In genomic region chr21:31198575-31198974, GRCh38 we compare ENCODE assay signal across 8 cellular contexts.
DNase-seq lines count a peak whose midpoint lies in the region; ATAC-seq, FAIRE-seq and TF ChIP-seq lines count a peak whose summit lies in the region.

No MANE protein-coding gene starts in this region.

- H3K27ac Mint-ChIP-seq in naive thymus-derived CD4-positive, alpha-beta T cell = no peak overlapping the region

- no peak overlapping the region for H2AK5ac ChIP-seq in H1 (ENCODE audit: low read depth, low read length)

- H3K4me3 Mint-ChIP-seq in naive thymus-derived CD4-positive, alpha-beta T cell = peak overlapping the region in 3 of 10 donors; percentile 11 to 40 (median 13)

- no peak overlapping the region for H3K27ac ChIP-seq in Panc1 (ENCODE audit: low read length)
- no peak overlapping the region for H3K27ac ChIP-seq in H1 (ENCODE audit: low read depth, low read length)
- no peak overlapping the region for H3K27ac ChIP-seq in naive thymus-derived CD4-positive, alpha-beta T cell (ENCODE audit: low read depth, low read length)

- no peak overlapping the region for H4K8ac ChIP-seq in H1 (ENCODE audit: extremely low read depth, insufficient read depth, low read length)

- no peak overlapping the region for H3K4ac ChIP-seq in H1 (replicated peaks; ENCODE audit: insufficient read length, low read depth, low read length)

- H3K27me3 Mint-ChIP-seq in naive thymus-derived CD4-positive, alpha-beta T cell = no peaks in the 10 kb centered on the region

- no peak for TF ChIP-seq POLR2A in H1 (IDR thresholded peaks at IDR 0.05; ENCODE audit: control extremely low read depth in 1 of 2, low read depth in 2 of 2, low read length in 2 of 2)

- no peak; the same call in 1 of the 2 replicates for ATAC-seq in Panc1
- peak; percentile 74 for ATAC-seq in naive thymus-derived CD4-positive, alpha-beta T cell
- ATAC-seq in HG03571 (IDR thresholded peaks at IDR 0.05; ENCODE audit: unreplicated experiment) = no peak
- ATAC-seq in HG03378 (IDR thresholded peaks at IDR 0.05; ENCODE audit: unreplicated experiment) = no peak

- POLR2A ChIA-PET in Panc1 (lab: Charles Lee) (no interaction called here), H1 (lab: Charles Lee; ENCODE audit: partially characterized antibody) (interaction anchor here (0.6 kb wide), 1 partner anchor 400 kb away, joined by 3 read pairs; no protein-coding TSS in a partner anchor)
- POLR2A ChIA-PET in naive thymus-derived CD4-positive, alpha-beta T cell (lab: Charles Lee) = interaction anchor here (0.7 to 3.2 kb wide), 5 partner anchors 11 to 66 kb away, joined by 3 to 14 read pairs (median 3); no protein-coding TSS in a partner anchor

- CTCF ChIA-PET in Panc1 (lab: Charles Lee) = interaction anchor here (1.3 kb wide), 1 partner anchor 382 kb away, joined by 7 read pairs; no protein-coding TSS in a partner anchor
- CTCF ChIA-PET in H1 (lab: Charles Lee; ENCODE audit: partially characterized antibody) = interaction anchor here (0.7 to 3.2 kb wide), 26 partner anchors 10 to 425 kb away, joined by 3 to 21 read pairs (median 4); no protein-coding TSS in a partner anchor
- CTCF ChIA-PET in naive thymus-derived CD4-positive, alpha-beta T cell (lab: Charles Lee) = interaction anchor here (0.6 to 2.8 kb wide), 16 partner anchors 9 to 455 kb away, joined by 3 to 32 read pairs (median 4); no protein-coding TSS in a partner anchor

- no peaks in the 10 kb centered on the region for H3K27me3 ChIP-seq in Panc1 (ENCODE audit: control insufficient read depth, insufficient read depth, low read length)
- no peaks in the 10 kb centered on the region for H3K27me3 ChIP-seq in H1 (replicated peaks in 1 of 4; ENCODE audit: control insufficient read depth in 3 of 4, extremely low read depth in 1 of 4, insufficient read depth in 3 of 4, low read length in 3 of 4)
- no peaks in the 10 kb centered on the region for H3K27me3 ChIP-seq in naive thymus-derived CD4-positive, alpha-beta T cell (ENCODE audit: control insufficient read depth in 2 of 2, insufficient read depth in 2 of 2, low read length in 2 of 2)

- BruUV-seq in Panc1 (replicated peaks; lab: Mats Ljungman, UMichigan) = no TSS peak

- H3K4me1 Mint-ChIP-seq in naive thymus-derived CD4-positive, alpha-beta T cell = peaks cover 14 to 42% (median 36%) of the 10 kb centered on the region in 7 donors

- H3K9me3 Mint-ChIP-seq in naive thymus-derived CD4-positive, alpha-beta T cell = no peaks in the 10 kb centered on the region

- no peaks in the 10 kb centered on the region for H3K23me2 ChIP-seq in H1 (ENCODE audit: low read depth, low read length)

- in situ Hi-C loops in Panc1 (cut with HindIII; ENCODE audit: low pct_unique_long_range_greater_than_20kb, low sequenced_read_pairs) = no loop called here

- no peak overlapping the region for H3K4me2 ChIP-seq in H1 (ENCODE audit: insufficient read depth in 1 of 2, low read depth in 2 of 2, low read length in 2 of 2)

- TF ChIP-seq CTCF in Panc1 (IDR thresholded peaks at IDR 0.05) (peak; percentile 51; the same call in 1 of the 2 replicates), H1 (IDR thresholded peaks at IDR 0.05; ENCODE audit: control extremely low read depth in 1 of 3, insufficient read depth in 1 of 3, low read depth in 1 of 3, low read length in 3 of 3) (peak in 2 of 3 experiments; percentile 27 to 47; a peak in 2 of 4 replicates)

- TF ChIP-seq EP300 in H1 (IDR thresholded peaks at IDR 0.05; ENCODE audit: borderline replicate concordance in 1 of 2, low read depth in 2 of 2, low read length in 2 of 2) = no peak

- H3K4me1 ChIP-seq in Panc1 (ENCODE audit: control insufficient read depth, insufficient read depth, low read length) (no peaks in the 10 kb centered on the region), H1 (replicated peaks in 1 of 4; ENCODE audit: control insufficient read depth in 3 of 4, insufficient read depth in 4 of 4, low read length in 3 of 4) (peaks cover 0 to 6% (median 0%) of the 10 kb centered on the region in 4 experiments; a peak in 1 of 7 replicates)
- no peaks in the 10 kb centered on the region for H3K4me1 ChIP-seq in naive thymus-derived CD4-positive, alpha-beta T cell (ENCODE audit: control insufficient read depth in 2 of 2, insufficient read depth in 2 of 2, low read length in 2 of 2)

- H3K4me3 ChIP-seq in Panc1 (ENCODE audit: low read depth in 2 of 2, low read length in 2 of 2) (no peak overlapping the region), H1 (ENCODE audit: extremely low read depth in 1 of 4, insufficient read depth in 2 of 4, low read depth in 3 of 4, low read length in 4 of 4) (no peak overlapping the region)
- H3K4me3 ChIP-seq in naive thymus-derived CD4-positive, alpha-beta T cell (ENCODE audit: low read length) = no peak overlapping the region

- H2BK20ac ChIP-seq in H1 (ENCODE audit: low read length) = no peak overlapping the region

- DNase-seq in DMS79 treated with DMSO at 0.1 percent for 48 hours (lab: John Stamatoyannopoulos, UW) (peak; percentile 52), LHCN-M2 (ENCODE audit: low read depth) (peak; percentile 61), Panc1 (ENCODE audit: low read depth, low spot score) (peak; percentile 33), H1 (ENCODE audit: low read depth in 1 of 2, low spot score in 2 of 2) (no peak)
- peak in 5 of 9 donors; percentile 51 to 63 (median 58) for DNase-seq in naive thymus-derived CD4-positive, alpha-beta T cell
- no peak for DNase-seq in activated CD4-positive, alpha-beta T cell treated with anti-CD3 and anti-CD28 coated beads, Interleukin-2, amount 50 U/mL, for 4 hours

- H2BK120ac ChIP-seq in H1 (replicated peaks; ENCODE audit: low read depth, low read length) = no peak overlapping the region

- TF ChIP-seq RAD21 in H1 (IDR thresholded peaks at IDR 0.05 in 1 of 2, conservative IDR thresholded peaks at IDR 0.05 in 1 of 2; ENCODE audit: low read depth in 2 of 2, low read length in 2 of 2) = peak; percentile 58 to 72

- no peak overlapping the region for H3K56ac ChIP-seq in H1 (replicated peaks; ENCODE audit: insufficient read length, low read depth, low read length)

- no peak for FAIRE-seq in H1 (lab: Jason Lieb, UNC)

- no peak overlapping the region for H2BK5ac ChIP-seq in H1 (ENCODE audit: low read depth, low read length)

- no peak overlapping the region for H3K23ac ChIP-seq in H1 (ENCODE audit: insufficient read length)

- no peak overlapping the region for H3K9ac ChIP-seq in H1 (replicated peaks in 1 of 4; ENCODE audit: extremely low read depth in 1 of 4, low read depth in 3 of 4, low read length in 3 of 4)

- H3K9me3 ChIP-seq in Panc1 (ENCODE audit: control insufficient read depth, insufficient read depth, low read depth, low read length) (no peaks in the 10 kb centered on the region), H1 (ENCODE audit: insufficient read depth in 2 of 2, low read depth in 1 of 2, low read length in 1 of 2) (no peaks in the 10 kb centered on the region)
- H3K9me3 ChIP-seq in naive thymus-derived CD4-positive, alpha-beta T cell (ENCODE audit: control insufficient read depth in 2 of 3, low read length in 3 of 3) = no peaks in the 10 kb centered on the region

- no peak overlapping the region for H3K14ac ChIP-seq in H1 (ENCODE audit: insufficient read length)

- no peak overlapping the region for H4K5ac ChIP-seq in H1 (ENCODE audit: insufficient read length, low read depth, low read length)

- H2BK15ac ChIP-seq in H1 (ENCODE audit: low read length) = no peak overlapping the region

- H2BK12ac ChIP-seq in H1 (ENCODE audit: low read depth, low read length) = no peak overlapping the region

- no peak overlapping the region for H2AFZ ChIP-seq in H1 (ENCODE audit: low read length)

- H3K18ac ChIP-seq in H1 (ENCODE audit: extremely low read depth, low read length) = no peak overlapping the region

- H3K36me3 Mint-ChIP-seq in naive thymus-derived CD4-positive, alpha-beta T cell = peaks cover 0 to 19% (median 0%) of the 10 kb centered on the region in 5 donors

- no peaks in the 10 kb centered on the region for H4K20me1 ChIP-seq in H1 (replicated peaks in 1 of 2; ENCODE audit: control insufficient read depth in 1 of 2, insufficient read depth in 2 of 2, low read length in 2 of 2)

- H3K36me3 ChIP-seq in Panc1 (ENCODE audit: control insufficient read depth, insufficient read depth, low read length) (no peaks in the 10 kb centered on the region), H1 (ENCODE audit: control insufficient read depth in 2 of 4, insufficient read depth in 4 of 4, low read length in 3 of 4) (no peaks in the 10 kb centered on the region)
- H3K36me3 ChIP-seq in naive thymus-derived CD4-positive, alpha-beta T cell (ENCODE audit: control insufficient read depth in 2 of 3, insufficient read depth in 3 of 3, low read length in 3 of 3) = no peaks in the 10 kb centered on the region

- H4K91ac ChIP-seq in H1 (replicated peaks; ENCODE audit: insufficient read length, low read length) = no peak overlapping the region

- H3K79me1 ChIP-seq in H1 (ENCODE audit: low read depth, low read length) = no peaks in the 10 kb centered on the region

- WGBS in H1 (ENCODE audit: extremely low coverage in 1 of 2, insufficient coverage in 1 of 2, insufficient read length in 1 of 2, insufficient replicate concordance in 2 of 2, low coverage in 1 of 2, low lambda C conversion rate in 2 of 2, missing lambda C conversion rate in 1 of 2), 2 experiments = 77% methylated on average over 4 of the region's 4 CpGs; no CpG with 5 or more reads in 1 of the 2 experiments

- no peaks in the 10 kb centered on the region for H3K79me2 ChIP-seq in H1 (ENCODE audit: control insufficient read depth in 1 of 2, insufficient read depth in 2 of 2, low read length in 2 of 2)

- intact Hi-C loops in Panc1 (cut with micrococcal nuclease; ENCODE audit: unreplicated experiment) = loop anchor here (1.0 kb wide), 2 partner anchors 382 to 406 kb away; no protein-coding TSS in a partner anchor
- intact Hi-C loops in naive thymus-derived CD4-positive, alpha-beta T cell (cut with micrococcal nuclease) = loop anchor here (1.0 to 5.0 kb wide), 9 partner anchors 11 to 406 kb away; no protein-coding TSS in a partner anchor

TF ChIP-seq in H1, 55 proteins besides CTCF, POLR2A, EP300 and RAD21:
- no peak for TF ChIP-seq SP1 (IDR thresholded peaks at IDR 0.05; ENCODE audit: low read depth, low read length)
- TF ChIP-seq SIN3A (conservative IDR thresholded peaks at IDR 0.05 in 1 of 2, IDR thresholded peaks at IDR 0.05 in 1 of 2; ENCODE audit: low read depth in 1 of 2, low read length in 2 of 2) = no peak
- TF ChIP-seq ATF2 (IDR thresholded peaks at IDR 0.05; ENCODE audit: low read length) = no peak
- TF ChIP-seq CHD2 (IDR thresholded peaks at IDR 0.05; ENCODE audit: low read length) = no peak

Comparison
In these comparisons a context has a peak if more than half of its experiments do, and no peak if none do; other contexts are left out.
1. DNase-seq: peak in DMS79 treated with DMSO at 0.1 percent for 48 hours (single experiment), LHCN-M2 (single experiment), Panc1 (single experiment) and naive thymus-derived CD4-positive, alpha-beta T cell (5 of 9); none in H1 (0 of 2) and activated CD4-positive, alpha-beta T cell treated with anti-CD3 and anti-CD28 coated beads, Interleukin-2, amount 50 U/mL, for 4 hours (0 of 2).